ENCODE assay signal across 1 cellular context in the genomic region with DNA sequence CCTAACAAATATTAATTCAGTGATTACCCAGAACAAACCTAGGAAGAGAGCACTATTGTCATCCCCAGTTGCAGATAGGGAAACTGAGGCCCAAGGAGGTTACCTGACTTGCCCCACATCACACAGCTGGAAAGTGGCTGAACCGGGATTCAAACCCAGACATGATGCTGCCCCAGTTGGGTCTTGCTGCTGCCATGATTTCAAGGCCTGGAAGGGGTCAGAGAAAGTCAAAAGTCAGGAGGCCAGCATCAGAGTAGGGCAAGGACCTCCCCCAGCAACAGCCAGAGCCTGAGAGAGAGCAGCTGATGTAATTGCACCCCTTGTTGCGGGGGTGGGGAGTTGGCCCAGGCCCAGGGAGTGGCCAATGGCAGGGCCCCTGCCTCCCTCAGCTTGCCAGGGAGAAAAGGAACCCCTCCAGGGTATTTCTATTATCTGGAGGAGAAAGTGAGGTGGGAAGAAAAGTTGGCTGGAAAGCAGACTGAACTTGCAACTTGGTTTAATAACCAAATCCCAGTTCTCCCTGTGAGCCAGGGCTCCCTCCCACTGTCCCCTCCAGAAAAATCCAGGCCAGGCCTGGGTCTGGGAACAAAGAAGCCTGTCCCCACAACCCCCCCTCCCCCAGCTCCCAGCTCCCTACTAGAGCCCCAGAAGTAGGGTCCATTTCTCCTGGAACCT.
A peak's percentile ranks its signal among the peaks of the same experiment; 100 is the strongest.
TF ChIP-seq lines count a peak whose summit lies in the region.

No MANE protein-coding gene starts in this region.

TF ChIP-seq in HepG2, 621 proteins besides CTCF, POLR2A, EP300 and RAD21 (continued from another document):
- TF ChIP-seq, protein P1, sequence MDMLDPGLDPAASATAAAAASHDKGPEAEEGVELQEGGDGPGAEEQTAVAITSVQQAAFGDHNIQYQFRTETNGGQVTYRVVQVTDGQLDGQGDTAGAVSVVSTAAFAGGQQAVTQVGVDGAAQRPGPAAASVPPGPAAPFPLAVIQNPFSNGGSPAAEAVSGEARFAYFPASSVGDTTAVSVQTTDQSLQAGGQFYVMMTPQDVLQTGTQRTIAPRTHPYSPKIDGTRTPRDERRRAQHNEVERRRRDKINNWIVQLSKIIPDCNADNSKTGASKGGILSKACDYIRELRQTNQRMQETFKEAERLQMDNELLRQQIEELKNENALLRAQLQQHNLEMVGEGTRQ (IDR thresholded peaks at IDR 0.05; ENCODE audit: low read depth, low read length) = no peak
- TF ChIP-seq, protein P1 (CRISPR knock-in tag; IDR thresholded peaks at IDR 0.05; ENCODE audit: borderline replicate concordance) = no peak
- TF ChIP-seq FOXA3 (CRISPR knock-in tag; IDR thresholded peaks at IDR 0.05) (no peak), THAP11 (CRISPR knock-in tag; IDR thresholded peaks at IDR 0.05) (peak; percentile 21; the same call in 1 of the 2 replicates), NR2F1 (CRISPR knock-in tag; IDR thresholded peaks at IDR 0.05) (peak in 1 of 2 experiments; percentile 49; a peak in 1 of 4 replicates), ZNF430 (CRISPR knock-in tag; IDR thresholded peaks at IDR 0.05) (peak; percentile 44; the same call in 1 of the 2 replicates), SPEN (CRISPR knock-in tag; IDR thresholded peaks at IDR 0.05; ENCODE audit: low read depth) (peak; percentile 25; the same call in 1 of the 2 replicates), ZSCAN29 (CRISPR knock-in tag; conservative IDR thresholded peaks at IDR 0.05) (0 out of 2 replicates have a peak, but pooled peaks have one; percentile 3), CEBPG (CRISPR knock-in tag; IDR thresholded peaks at IDR 0.05) (peak; percentile 87), RARA (CRISPR knock-in tag; IDR thresholded peaks at IDR 0.05) (peak; percentile 51), ZNF552 (CRISPR knock-in tag; IDR thresholded peaks at IDR 0.05; ENCODE audit: borderline replicate concordance) (no peak), ZFP36L2 (CRISPR knock-in tag; IDR thresholded peaks at IDR 0.05) (no peak), HMGA1 (CRISPR knock-in tag; conservative IDR thresholded peaks at IDR 0.05) (no peak), ZNF335 (CRISPR knock-in tag; IDR thresholded peaks at IDR 0.05) (peak; percentile 17; the same call in 1 of the 2 replicates), GZF1 (CRISPR knock-in tag; IDR thresholded peaks at IDR 0.05) (no peak), KLF6 (CRISPR knock-in tag; IDR thresholded peaks at IDR 0.05) (peak; percentile 30; the same call in 1 of the 2 replicates), ZMYM3 (CRISPR knock-in tag; IDR thresholded peaks at IDR 0.05) (peak; percentile 54; the same call in 1 of the 2 replicates), ZBTB38 (CRISPR knock-in tag; IDR thresholded peaks at IDR 0.05) (no peak)
- TF ChIP-seq, protein P2, sequence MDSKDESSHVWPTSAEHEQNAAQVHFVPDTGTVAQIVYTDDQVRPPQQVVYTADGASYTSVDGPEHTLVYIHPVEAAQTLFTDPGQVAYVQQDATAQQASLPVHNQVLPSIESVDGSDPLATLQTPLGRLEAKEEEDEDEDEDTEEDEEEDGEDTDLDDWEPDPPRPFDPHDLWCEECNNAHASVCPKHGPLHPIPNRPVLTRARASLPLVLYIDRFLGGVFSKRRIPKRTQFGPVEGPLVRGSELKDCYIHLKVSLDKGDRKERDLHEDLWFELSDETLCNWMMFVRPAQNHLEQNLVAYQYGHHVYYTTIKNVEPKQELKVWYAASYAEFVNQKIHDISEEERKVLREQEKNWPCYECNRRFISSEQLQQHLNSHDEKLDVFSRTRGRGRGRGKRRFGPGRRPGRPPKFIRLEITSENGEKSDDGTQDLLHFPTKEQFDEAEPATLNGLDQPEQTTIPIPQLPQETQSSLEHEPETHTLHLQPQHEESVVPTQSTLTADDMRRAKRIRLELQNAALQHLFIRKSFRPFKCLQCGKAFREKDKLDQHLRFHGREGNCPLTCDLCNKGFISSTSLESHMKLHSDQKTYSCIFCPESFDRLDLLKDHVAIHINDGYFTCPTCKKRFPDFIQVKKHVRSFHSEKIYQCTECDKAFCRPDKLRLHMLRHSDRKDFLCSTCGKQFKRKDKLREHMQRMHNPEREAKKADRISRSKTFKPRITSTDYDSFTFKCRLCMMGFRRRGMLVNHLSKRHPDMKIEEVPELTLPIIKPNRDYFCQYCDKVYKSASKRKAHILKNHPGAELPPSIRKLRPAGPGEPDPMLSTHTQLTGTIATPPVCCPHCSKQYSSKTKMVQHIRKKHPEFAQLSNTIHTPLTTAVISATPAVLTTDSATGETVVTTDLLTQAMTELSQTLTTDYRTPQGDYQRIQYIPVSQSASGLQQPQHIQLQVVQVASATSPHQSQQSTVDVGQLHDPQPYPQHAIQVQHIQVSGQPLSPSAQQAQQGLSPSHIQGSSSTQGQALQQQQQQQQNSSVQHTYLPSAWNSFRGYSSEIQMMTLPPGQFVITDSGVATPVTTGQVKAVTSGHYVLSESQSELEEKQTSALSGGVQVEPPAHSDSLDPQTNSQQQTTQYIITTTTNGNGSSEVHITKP (CRISPR knock-in tag; IDR thresholded peaks at IDR 0.05; ENCODE audit: low read depth) = no peak
- TF ChIP-seq, protein P3, sequence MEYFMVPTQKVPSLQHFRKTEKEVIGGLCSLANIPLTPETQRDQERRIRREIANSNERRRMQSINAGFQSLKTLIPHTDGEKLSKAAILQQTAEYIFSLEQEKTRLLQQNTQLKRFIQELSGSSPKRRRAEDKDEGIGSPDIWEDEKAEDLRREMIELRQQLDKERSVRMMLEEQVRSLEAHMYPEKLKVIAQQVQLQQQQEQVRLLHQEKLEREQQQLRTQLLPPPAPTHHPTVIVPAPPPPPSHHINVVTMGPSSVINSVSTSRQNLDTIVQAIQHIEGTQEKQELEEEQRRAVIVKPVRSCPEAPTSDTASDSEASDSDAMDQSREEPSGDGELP (IDR thresholded peaks at IDR 0.05; ENCODE audit: borderline replicate concordance, low read depth) = no peak
- TF ChIP-seq, protein P4, sequence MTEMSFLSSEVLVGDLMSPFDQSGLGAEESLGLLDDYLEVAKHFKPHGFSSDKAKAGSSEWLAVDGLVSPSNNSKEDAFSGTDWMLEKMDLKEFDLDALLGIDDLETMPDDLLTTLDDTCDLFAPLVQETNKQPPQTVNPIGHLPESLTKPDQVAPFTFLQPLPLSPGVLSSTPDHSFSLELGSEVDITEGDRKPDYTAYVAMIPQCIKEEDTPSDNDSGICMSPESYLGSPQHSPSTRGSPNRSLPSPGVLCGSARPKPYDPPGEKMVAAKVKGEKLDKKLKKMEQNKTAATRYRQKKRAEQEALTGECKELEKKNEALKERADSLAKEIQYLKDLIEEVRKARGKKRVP (CRISPR knock-in tag; IDR thresholded peaks at IDR 0.05) = peak in 1 of 2 experiments; percentile 97; a peak in 2 of 4 replicates
- TF ChIP-seq, protein P5, sequence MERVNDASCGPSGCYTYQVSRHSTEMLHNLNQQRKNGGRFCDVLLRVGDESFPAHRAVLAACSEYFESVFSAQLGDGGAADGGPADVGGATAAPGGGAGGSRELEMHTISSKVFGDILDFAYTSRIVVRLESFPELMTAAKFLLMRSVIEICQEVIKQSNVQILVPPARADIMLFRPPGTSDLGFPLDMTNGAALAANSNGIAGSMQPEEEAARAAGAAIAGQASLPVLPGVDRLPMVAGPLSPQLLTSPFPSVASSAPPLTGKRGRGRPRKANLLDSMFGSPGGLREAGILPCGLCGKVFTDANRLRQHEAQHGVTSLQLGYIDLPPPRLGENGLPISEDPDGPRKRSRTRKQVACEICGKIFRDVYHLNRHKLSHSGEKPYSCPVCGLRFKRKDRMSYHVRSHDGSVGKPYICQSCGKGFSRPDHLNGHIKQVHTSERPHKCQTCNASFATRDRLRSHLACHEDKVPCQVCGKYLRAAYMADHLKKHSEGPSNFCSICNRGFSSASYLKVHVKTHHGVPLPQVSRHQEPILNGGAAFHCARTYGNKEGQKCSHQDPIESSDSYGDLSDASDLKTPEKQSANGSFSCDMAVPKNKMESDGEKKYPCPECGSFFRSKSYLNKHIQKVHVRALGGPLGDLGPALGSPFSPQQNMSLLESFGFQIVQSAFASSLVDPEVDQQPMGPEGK (CRISPR knock-in tag; IDR thresholded peaks at IDR 0.05) = peak; percentile 60; the same call in 1 of the 2 replicates
- TF ChIP-seq, protein P6, sequence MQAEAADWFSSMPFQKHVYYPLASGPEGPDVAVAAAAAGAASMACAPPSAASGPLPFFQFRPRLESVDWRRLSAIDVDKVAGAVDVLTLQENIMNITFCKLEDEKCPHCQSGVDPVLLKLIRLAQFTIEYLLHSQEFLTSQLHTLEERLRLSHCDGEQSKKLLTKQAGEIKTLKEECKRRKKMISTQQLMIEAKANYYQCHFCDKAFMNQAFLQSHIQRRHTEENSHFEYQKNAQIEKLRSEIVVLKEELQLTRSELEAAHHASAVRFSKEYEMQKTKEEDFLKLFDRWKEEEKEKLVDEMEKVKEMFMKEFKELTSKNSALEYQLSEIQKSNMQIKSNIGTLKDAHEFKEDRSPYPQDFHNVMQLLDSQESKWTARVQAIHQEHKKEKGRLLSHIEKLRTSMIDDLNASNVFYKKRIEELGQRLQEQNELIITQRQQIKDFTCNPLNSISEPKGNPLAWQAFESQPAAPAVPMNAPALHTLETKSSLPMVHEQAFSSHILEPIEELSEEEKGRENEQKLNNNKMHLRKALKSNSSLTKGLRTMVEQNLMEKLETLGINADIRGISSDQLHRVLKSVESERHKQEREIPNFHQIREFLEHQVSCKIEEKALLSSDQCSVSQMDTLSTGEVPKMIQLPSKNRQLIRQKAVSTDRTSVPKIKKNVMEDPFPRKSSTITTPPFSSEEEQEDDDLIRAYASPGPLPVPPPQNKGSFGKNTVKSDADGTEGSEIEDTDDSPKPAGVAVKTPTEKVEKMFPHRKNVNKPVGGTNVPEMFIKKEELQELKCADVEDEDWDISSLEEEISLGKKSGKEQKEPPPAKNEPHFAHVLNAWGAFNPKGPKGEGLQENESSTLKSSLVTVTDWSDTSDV (CRISPR knock-in tag; IDR thresholded peaks at IDR 0.05) = no peak
- TF ChIP-seq, protein P7, sequence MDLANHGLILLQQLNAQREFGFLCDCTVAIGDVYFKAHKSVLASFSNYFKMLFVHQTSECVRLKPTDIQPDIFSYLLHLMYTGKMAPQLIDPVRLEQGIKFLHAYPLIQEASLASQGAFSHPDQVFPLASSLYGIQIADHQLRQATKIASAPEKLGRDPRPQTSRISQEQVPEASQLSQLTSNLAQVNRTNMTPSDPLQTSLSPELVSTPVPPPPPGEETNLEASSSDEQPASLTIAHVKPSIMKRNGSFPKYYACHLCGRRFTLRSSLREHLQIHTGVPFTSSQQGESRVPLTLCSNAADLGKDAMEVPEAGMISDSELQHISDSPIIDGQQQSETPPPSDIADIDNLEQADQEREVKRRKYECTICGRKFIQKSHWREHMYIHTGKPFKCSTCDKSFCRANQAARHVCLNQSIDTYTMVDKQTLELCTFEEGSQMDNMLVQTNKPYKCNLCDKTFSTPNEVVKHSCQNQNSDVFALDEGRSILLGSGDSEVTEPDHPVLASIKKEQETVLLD (CRISPR knock-in tag; IDR thresholded peaks at IDR 0.05; ENCODE audit: low read depth) = 0 out of 2 replicates have a peak, but pooled peaks have one; percentile 23
- TF ChIP-seq, protein P8, sequence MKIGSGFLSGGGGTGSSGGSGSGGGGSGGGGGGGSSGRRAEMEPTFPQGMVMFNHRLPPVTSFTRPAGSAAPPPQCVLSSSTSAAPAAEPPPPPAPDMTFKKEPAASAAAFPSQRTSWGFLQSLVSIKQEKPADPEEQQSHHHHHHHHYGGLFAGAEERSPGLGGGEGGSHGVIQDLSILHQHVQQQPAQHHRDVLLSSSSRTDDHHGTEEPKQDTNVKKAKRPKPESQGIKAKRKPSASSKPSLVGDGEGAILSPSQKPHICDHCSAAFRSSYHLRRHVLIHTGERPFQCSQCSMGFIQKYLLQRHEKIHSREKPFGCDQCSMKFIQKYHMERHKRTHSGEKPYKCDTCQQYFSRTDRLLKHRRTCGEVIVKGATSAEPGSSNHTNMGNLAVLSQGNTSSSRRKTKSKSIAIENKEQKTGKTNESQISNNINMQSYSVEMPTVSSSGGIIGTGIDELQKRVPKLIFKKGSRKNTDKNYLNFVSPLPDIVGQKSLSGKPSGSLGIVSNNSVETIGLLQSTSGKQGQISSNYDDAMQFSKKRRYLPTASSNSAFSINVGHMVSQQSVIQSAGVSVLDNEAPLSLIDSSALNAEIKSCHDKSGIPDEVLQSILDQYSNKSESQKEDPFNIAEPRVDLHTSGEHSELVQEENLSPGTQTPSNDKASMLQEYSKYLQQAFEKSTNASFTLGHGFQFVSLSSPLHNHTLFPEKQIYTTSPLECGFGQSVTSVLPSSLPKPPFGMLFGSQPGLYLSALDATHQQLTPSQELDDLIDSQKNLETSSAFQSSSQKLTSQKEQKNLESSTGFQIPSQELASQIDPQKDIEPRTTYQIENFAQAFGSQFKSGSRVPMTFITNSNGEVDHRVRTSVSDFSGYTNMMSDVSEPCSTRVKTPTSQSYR (CRISPR knock-in tag; IDR thresholded peaks at IDR 0.05; ENCODE audit: borderline replicate concordance) = peak; percentile 51; the same call in 1 of the 2 replicates
